Comparison of ENCODE assay signal across 33 cellular contexts in genomic region chr6:159197251-159197650, GRCh38. TPM values are rescaled to one million over a fixed set of nuclear protein-coding genes. Genes with fewer than 3 reads are reported as not detected.
"Had no signal": no experiment of that assay in that cellular context is flagged by ENCODE, and none has a peak within 500 bp of the region (broad histone marks: within the 10 kb centered on the region; RNA-seq: fewer than 3 reads in every experiment).

No MANE protein-coding gene starts in this region.

- H3K4me3 ChIP-seq: adrenal gland, ascending aorta, body of pancreas, breast epithelium, cardiac muscle cell had no signal

- H3K27ac ChIP-seq: adrenal gland, ascending aorta, body of pancreas, brain microvascular endothelial cell, breast epithelium, cardiac muscle cell had no signal

- H3K9me3 ChIP-seq: adrenal gland, ascending aorta, body of pancreas, breast epithelium had no signal

- DNase-seq: activated effector memory CD4-positive, alpha-beta T cell treated with anti-CD3 and anti-CD28 coated beads, Interleukin-2, amount 50 U/mL, for 16 hours; activated effector memory CD4-positive, alpha-beta T cell treated with Interleukin-2 at 50 U/mL for 16 hours; activated gamma-delta T cell; activated gamma-delta T cell treated with Interleukin-2 at 50 U/mL for 16 hours; activated naive CD4-positive, alpha-beta T cell; activated naive CD4-positive, alpha-beta T cell treated with anti-CD3 and anti-CD28 coated beads for 36 hours; activated naive CD4-positive, alpha-beta T cell treated with anti-CD3 and anti-CD28 coated beads, Interleukin-2, amount 10 ng/mL, durations not matched to agents 7 days and 5 days; activated naive CD4-positive, alpha-beta T cell treated with anti-CD3 and anti-CD28 coated beads, Interleukin-2, amount 50 U/mL, for 16 hours; activated naive CD4-positive, alpha-beta T cell treated with Interleukin-2 at 50 U/mL for 16 hours; activated naive CD8-positive, alpha-beta T cell treated with anti-CD3 and anti-CD28 coated beads for 36 hours; activated naive CD8-positive, alpha-beta T cell treated with anti-CD3 and anti-CD28 coated beads, Interleukin-2, amount 10 ng/mL, durations not matched to agents 7 days and 5 days; activated naive CD8-positive, alpha-beta T cell treated with anti-CD3 and anti-CD28 coated beads, Interleukin-2, amount 50 U/mL, for 24 hours; activated T-cell treated with anti-CD3 and anti-CD28 coated beads, Interleukin-2, amount 50 U/mL, for 24 hours; activated T-cell treated with anti-CD3 and anti-CD28 coated beads, Interleukin-2, amount 50 U/mL, for 4 hours; activated T-cell treated with anti-CD3 and anti-CD28 coated beads, Interleukin-2, amount 50 U/mL, for 48 hours; activated T-cell treated with anti-CD3 and anti-CD28 coated beads, Interleukin-2, amount 50 U/mL, for 72 hours; adrenal gland; amniotic stem cell; amygdala; anterior cingulate cortex; aorta; body of pancreas; brain microvascular endothelial cell; caudate nucleus; central memory CD4-positive, alpha-beta T cell; cerebellar nuclear complex had no signal

- H3K36me3 ChIP-seq: adrenal gland, ascending aorta, brain microvascular endothelial cell, breast epithelium, cardiac muscle cell had no signal

- H3K27me3 ChIP-seq: adrenal gland, ascending aorta, body of pancreas, brain microvascular endothelial cell, breast epithelium, cardiac muscle cell had no signal

- ATAC-seq: activated naive CD8-positive, alpha-beta T cell treated with anti-CD3 and anti-CD28 coated beads, Interleukin-2, amount 50 U/mL, for 24 hours; activated T-cell treated with anti-CD3 and anti-CD28 coated beads, Interleukin-2, amount 50 U/mL, for 4 hours; activated T-cell treated with anti-CD3 and anti-CD28 coated beads, Interleukin-2, amount 50 U/mL, for 72 hours; activated T-helper 17 cell treated with anti-CD3 and anti-CD28 coated beads, Interleukin-2, amount 50 U/mL, for 72 hours; body of pancreas had no signal

- H3K4me1 ChIP-seq: adrenal gland, ascending aorta, body of pancreas, breast epithelium had no signal

RNA-seq across cellular contexts. Expression of gene FNDC1, which starts 28.1 kb away (rescaled TPM):
- total RNA-seq: activated naive CD4-positive, alpha-beta T cell treated with anti-CD3 and anti-CD28 coated beads for 36 hours; activated naive CD8-positive, alpha-beta T cell treated with anti-CD3 and anti-CD28 coated beads, Interleukin-2, amount 10 ng/mL, durations not matched to agents 7 days and 5 days; activated T-helper 1 cell treated with anti-CD3 and anti-CD28 coated beads, Interleukin-12 subunit alpha, Interleukin-12 subunit beta, Interleukin-2, Interleukin-4 antibody, amounts not matched to agents 30 ng/mL and 10 ng/mL and 1 ng/mL, durations not matched to agents 14 hours and 24 hours and 36 hours; activated T-helper 17 cell treated with anti-CD3 and anti-CD28 coated beads, Interleukin-2, amount 50 U/mL, for 72 hours; activated T-helper 2 cell treated with anti-CD3 and anti-CD28 coated beads, Interferon-gamma antibody, Interleukin-2, Interleukin-4, amounts not matched to agents 10 μg/mL and 5 μg/mL and 100 μg/mL, durations not matched to agents 14 hours and 24 hours and 36 hours; bronchial epithelial cell had no signal
